In the genomic region with DNA sequence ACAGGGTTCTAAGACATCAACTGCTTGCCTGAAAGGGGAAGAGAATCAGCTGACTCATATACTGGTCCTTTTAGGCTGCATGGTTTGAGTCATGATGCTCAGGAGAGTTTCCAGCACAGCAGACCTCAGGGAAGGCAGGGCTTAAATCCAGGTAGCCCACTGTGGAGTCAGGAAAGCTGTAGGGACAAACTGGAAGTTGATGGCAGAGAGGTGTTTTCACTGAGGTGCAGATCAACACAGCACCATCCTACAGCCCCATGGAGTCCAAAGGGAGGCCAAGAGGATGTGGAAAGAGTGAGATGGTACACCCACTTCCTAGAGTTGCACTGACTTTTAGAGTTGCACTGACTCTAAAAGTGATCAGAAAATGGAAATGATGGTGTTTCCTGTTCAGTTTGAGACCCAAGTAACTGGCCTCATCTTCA, we compare ENCODE assay signal across 8 cellular contexts.
DNase-seq lines count a peak whose midpoint lies in the region; ATAC-seq and TF ChIP-seq lines count a peak whose summit lies in the region.

No MANE protein-coding gene starts in this region.

- no peaks in the 10 kb centered on the region for H3K9me3 Mint-ChIP-seq in activated CD4-positive, alpha-beta memory T cell treated with anti-CD3 and anti-CD28 coated beads, Interleukin-2, amount 10 ng/mL, durations not matched to agents 7 days and 5 days

- H3F3A ChIP-seq in smooth muscle cell (ENCODE audit: low read depth), result peaks cover 12% of the 10 kb centered on the region

- no peaks in the 10 kb centered on the region for H3K9me3 ChIP-seq in smooth muscle cell (replicated peaks; ENCODE audit: low read depth)

- H3K4me3 ChIP-seq in smooth muscle cell, result no peak overlapping the region

- no peak overlapping the region for H2AFZ ChIP-seq in smooth muscle cell (ENCODE audit: low read depth)

- CTCF ChIA-PET in activated CD4-positive, alpha-beta memory T cell treated with anti-CD3 and anti-CD28 coated beads, Interleukin-2, amount 10 ng/mL, durations not matched to agents 7 days and 5 days (lab: Charles Lee), result interaction anchor here (1.1 kb wide), 1 partner anchor 252 kb away, joined by 3 read pairs; a partner anchor contains a TSS

- no peak overlapping the region for H3K4me3 Mint-ChIP-seq in activated CD4-positive, alpha-beta memory T cell treated with anti-CD3 and anti-CD28 coated beads, Interleukin-2, amount 10 ng/mL, durations not matched to agents 7 days and 5 days

- H3K36me3 ChIP-seq in smooth muscle cell (ENCODE audit: low read depth), result no peaks in the 10 kb centered on the region

- no peaks in the 10 kb centered on the region for H4K20me1 ChIP-seq in smooth muscle cell (ENCODE audit: low read depth)

- peaks cover 3% of the 10 kb centered on the region for H3K4me1 ChIP-seq in smooth muscle cell (ENCODE audit: low read depth)

- H3K9ac ChIP-seq in smooth muscle cell (ENCODE audit: low read depth), result peak overlapping the region; percentile 44

- no peaks in the 10 kb centered on the region for H3K79me2 ChIP-seq in smooth muscle cell (ENCODE audit: low read depth)

- H3K27ac Mint-ChIP-seq in activated CD4-positive, alpha-beta memory T cell treated with anti-CD3 and anti-CD28 coated beads, Interleukin-2, amount 10 ng/mL, durations not matched to agents 7 days and 5 days, result peak overlapping the region; percentile 55

- peak; percentile 18 for DNase-seq in activated CD4-positive, alpha-beta memory T cell treated with anti-CD3 and anti-CD28 coated beads, Interleukin-2, amount 10 ng/mL, durations not matched to agents 7 days and 5 days
- DNase-seq in smooth muscle cell (lab: John Stamatoyannopoulos, UW; ENCODE audit: unreplicated experiment) (no peak), Ammon's horn (ENCODE audit: low spot score) (no peak), iPS-NIHi7 (ENCODE audit: extremely low spot score) (no peak), NAMALWA (ENCODE audit: low spot score) (no peak)
- no peak for DNase-seq in NK-92 treated with Interleukin-12 subunit alpha and Interleukin-12 subunit beta, amount 100 ng/mL, for 24 hours (lab: John Stamatoyannopoulos, UW)

- no peaks in the 10 kb centered on the region for H3K27me3 ChIP-seq in smooth muscle cell (ENCODE audit: low read depth)

- H3K4me1 Mint-ChIP-seq in activated CD4-positive, alpha-beta memory T cell treated with anti-CD3 and anti-CD28 coated beads, Interleukin-2, amount 10 ng/mL, durations not matched to agents 7 days and 5 days, result peaks cover 29% of the 10 kb centered on the region

- H3K27me3 Mint-ChIP-seq in activated CD4-positive, alpha-beta memory T cell treated with anti-CD3 and anti-CD28 coated beads, Interleukin-2, amount 10 ng/mL, durations not matched to agents 7 days and 5 days, result no peaks in the 10 kb centered on the region

- H3K27ac ChIP-seq in smooth muscle cell (ENCODE audit: low read depth), result peak overlapping the region; percentile 87

- H3K4me2 ChIP-seq in smooth muscle cell, result peak overlapping the region; percentile 24

- ATAC-seq in GM18858 (IDR thresholded peaks at IDR 0.05; ENCODE audit: unreplicated experiment) (peak; percentile 57), HG02852 (IDR thresholded peaks at IDR 0.05; ENCODE audit: unreplicated experiment) (peak; percentile 83)

- POLR2A ChIA-PET in activated CD4-positive, alpha-beta memory T cell treated with anti-CD3 and anti-CD28 coated beads, Interleukin-2, amount 10 ng/mL, durations not matched to agents 7 days and 5 days (lab: Charles Lee), result interaction anchor here (0.9 kb wide), 1 partner anchor 251 kb away, joined by 3 read pairs; no protein-coding TSS in a partner anchor

- no peak for TF ChIP-seq CTCF in smooth muscle cell (IDR thresholded peaks at IDR 0.05; ENCODE audit: borderline replicate concordance, insufficient read depth, poor library complexity, severe bottlenecking)

- no peaks in the 10 kb centered on the region for H3K36me3 Mint-ChIP-seq in activated CD4-positive, alpha-beta memory T cell treated with anti-CD3 and anti-CD28 coated beads, Interleukin-2, amount 10 ng/mL, durations not matched to agents 7 days and 5 days (ENCODE audit: low read depth)
